1 cellular context compared by ENCODE assay signal in genomic region chr18:2573408-2573807, GRCh38.
TF ChIP-seq lines count a peak whose summit lies in the region.

No MANE protein-coding gene starts in this region.

TF ChIP-seq in K562, 482 proteins besides CTCF, POLR2A, EP300 and RAD21 (continued from another document):
- TF ChIP-seq, protein P1, sequence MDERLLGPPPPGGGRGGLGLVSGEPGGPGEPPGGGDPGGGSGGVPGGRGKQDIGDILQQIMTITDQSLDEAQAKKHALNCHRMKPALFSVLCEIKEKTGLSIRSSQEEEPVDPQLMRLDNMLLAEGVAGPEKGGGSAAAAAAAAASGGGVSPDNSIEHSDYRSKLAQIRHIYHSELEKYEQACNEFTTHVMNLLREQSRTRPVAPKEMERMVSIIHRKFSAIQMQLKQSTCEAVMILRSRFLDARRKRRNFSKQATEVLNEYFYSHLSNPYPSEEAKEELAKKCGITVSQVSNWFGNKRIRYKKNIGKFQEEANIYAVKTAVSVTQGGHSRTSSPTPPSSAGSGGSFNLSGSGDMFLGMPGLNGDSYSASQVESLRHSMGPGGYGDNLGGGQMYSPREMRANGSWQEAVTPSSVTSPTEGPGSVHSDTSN (CRISPR knock-in tag; IDR thresholded peaks at IDR 0.05; ENCODE audit: low read depth) = no peak
- TF ChIP-seq, protein P1 (tag; conservative IDR thresholded peaks at IDR 0.05; ENCODE audit: low read depth) = peak; percentile 62
- no peak for TF ChIP-seq HNRNPK (IDR thresholded peaks at IDR 0.05; ENCODE audit: low read depth, low read length, poor library complexity, severe bottlenecking)
- no peak for TF ChIP-seq ZNF174 (CRISPR knock-in tag; IDR thresholded peaks at IDR 0.05)
- TF ChIP-seq, protein P2, sequence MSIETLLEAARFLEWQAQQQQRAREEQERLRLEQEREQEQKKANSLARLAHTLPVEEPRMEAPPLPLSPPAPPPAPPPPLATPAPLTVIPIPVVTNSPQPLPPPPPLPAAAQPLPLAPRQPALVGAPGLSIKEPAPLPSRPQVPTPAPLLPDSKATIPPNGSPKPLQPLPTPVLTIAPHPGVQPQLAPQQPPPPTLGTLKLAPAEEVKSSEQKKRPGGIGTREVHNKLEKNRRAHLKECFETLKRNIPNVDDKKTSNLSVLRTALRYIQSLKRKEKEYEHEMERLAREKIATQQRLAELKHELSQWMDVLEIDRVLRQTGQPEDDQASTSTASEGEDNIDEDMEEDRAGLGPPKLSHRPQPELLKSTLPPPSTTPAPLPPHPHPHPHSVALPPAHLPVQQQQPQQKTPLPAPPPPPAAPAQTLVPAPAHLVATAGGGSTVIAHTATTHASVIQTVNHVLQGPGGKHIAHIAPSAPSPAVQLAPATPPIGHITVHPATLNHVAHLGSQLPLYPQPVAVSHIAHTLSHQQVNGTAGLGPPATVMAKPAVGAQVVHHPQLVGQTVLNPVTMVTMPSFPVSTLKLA (conservative IDR thresholded peaks at IDR 0.05) = 0 out of 4 replicates have a peak, but pooled peaks of 1 of the 2 experiments have one; percentile 31
- TF ChIP-seq CEBPG (CRISPR knock-in tag; IDR thresholded peaks at IDR 0.05) = no peak
- TF ChIP-seq CEBPG (tag; conservative IDR thresholded peaks at IDR 0.05 in 1 of 2, IDR thresholded peaks at IDR 0.05 in 1 of 2) = no peak
- TF ChIP-seq, protein P3, sequence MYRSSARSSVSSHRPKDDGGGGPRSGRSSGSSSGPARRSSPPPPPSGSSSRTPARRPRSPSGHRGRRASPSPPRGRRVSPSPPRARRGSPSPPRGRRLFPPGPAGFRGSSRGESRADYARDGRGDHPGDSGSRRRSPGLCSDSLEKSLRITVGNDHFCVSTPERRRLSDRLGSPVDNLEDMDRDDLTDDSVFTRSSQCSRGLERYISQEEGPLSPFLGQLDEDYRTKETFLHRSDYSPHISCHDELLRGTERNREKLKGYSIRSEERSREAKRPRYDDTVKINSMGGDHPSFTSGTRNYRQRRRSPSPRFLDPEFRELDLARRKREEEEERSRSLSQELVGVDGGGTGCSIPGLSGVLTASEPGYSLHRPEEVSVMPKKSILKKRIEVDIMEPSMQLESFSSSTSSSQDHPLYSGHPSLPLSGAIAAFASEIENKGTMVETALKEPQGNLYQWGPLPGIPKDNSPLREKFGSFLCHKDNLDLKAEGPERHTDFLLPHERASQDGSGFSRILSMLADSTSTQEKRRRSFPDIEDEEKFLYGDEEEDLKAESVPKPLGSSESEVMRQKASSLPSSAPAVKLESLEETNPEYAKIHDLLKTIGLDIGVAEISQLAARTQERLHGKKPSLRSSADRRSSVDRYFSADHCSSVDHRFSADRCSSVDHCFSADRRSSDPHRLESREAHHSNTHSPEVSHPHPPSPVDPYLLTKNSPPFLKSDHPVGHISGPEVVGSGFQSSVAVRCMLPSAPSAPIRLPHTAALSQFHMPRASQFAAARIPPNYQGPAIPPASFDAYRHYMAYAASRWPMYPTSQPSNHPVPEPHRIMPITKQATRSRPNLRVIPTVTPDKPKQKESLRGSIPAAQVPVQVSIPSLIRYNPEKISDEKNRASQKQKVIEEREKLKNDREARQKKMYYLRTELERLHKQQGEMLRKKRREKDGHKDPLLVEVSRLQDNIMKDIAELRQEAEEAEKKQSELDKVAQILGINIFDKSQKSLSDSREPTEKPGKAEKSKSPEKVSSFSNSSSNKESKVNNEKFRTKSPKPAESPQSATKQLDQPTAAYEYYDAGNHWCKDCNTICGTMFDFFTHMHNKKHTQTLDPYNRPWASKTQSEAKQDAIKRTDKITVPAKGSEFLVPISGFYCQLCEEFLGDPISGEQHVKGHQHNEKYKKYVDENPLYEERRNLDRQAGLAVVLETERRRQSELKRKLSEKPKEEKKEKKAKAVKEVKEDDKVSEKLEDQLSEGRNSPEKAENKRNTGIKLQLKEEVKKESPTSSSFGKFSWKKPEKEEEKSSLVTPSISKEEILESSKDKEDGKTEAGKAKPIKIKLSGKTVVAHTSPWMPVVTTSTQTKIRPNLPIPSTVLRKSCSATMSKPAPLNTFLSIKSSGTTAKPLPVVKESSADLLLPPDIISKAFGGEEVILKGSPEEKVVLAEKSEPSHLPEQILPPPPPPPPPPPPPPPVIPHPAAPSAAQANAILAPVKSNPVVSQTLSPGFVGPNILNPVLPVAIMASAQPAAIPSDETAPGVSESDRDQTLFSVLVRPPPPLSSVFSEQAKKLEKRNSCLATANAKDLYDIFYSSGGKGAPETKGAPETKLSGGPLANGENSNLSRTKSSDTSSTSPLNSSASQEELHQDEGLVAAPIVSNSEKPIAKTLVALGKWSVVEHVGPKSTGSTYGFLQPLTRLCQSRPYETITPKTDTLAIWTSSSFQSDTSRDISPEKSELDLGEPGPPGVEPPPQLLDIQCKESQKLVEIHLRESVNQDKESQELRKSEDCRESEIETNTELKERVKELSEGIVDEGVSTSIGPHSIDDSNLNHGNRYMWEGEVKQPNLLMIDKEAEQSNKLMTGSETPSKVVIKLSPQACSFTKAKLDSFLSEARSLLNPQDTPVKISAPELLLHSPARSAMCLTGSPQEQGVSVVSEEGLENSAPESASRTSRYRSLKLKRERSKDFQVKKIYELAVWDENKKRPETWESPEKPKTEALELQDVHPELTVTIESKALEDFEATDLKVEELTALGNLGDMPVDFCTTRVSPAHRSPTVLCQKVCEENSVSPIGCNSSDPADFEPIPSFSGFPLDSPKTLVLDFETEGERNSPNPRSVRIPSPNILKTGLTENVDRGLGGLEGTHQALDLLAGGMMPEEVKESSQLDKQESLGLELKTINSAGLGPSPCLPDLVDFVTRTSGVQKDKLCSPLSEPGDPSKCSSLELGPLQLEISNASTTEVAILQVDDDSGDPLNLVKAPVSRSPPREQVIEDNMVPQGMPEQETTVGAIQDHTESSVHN (IDR thresholded peaks at IDR 0.05; ENCODE audit: borderline replicate concordance in 1 of 2, low read depth in 1 of 2) = no peak
- no peak for TF ChIP-seq BDP1 (IDR thresholded peaks at IDR 0.05; ENCODE audit: insufficient read depth, insufficient read length)
- peak; percentile 47 for TF ChIP-seq MEIS2 (IDR thresholded peaks at IDR 0.05; ENCODE audit: partially characterized antibody)
- TF ChIP-seq TARDBP (IDR thresholded peaks at IDR 0.05) = no peak
- TF ChIP-seq ZFX (CRISPR knock-in tag; IDR thresholded peaks at IDR 0.05) = 0 out of 2 replicates have a peak, but pooled peaks have one; percentile 1
- TF ChIP-seq SP2 (IDR thresholded peaks at IDR 0.05; ENCODE audit: extremely low read depth, low read depth, low read length, poor library complexity, severe bottlenecking) = no peak
- no peak for TF ChIP-seq ZNF280B (CRISPR knock-in tag; IDR thresholded peaks at IDR 0.05)
